10 cellular contexts compared by ENCODE assay signal in the genomic region with DNA sequence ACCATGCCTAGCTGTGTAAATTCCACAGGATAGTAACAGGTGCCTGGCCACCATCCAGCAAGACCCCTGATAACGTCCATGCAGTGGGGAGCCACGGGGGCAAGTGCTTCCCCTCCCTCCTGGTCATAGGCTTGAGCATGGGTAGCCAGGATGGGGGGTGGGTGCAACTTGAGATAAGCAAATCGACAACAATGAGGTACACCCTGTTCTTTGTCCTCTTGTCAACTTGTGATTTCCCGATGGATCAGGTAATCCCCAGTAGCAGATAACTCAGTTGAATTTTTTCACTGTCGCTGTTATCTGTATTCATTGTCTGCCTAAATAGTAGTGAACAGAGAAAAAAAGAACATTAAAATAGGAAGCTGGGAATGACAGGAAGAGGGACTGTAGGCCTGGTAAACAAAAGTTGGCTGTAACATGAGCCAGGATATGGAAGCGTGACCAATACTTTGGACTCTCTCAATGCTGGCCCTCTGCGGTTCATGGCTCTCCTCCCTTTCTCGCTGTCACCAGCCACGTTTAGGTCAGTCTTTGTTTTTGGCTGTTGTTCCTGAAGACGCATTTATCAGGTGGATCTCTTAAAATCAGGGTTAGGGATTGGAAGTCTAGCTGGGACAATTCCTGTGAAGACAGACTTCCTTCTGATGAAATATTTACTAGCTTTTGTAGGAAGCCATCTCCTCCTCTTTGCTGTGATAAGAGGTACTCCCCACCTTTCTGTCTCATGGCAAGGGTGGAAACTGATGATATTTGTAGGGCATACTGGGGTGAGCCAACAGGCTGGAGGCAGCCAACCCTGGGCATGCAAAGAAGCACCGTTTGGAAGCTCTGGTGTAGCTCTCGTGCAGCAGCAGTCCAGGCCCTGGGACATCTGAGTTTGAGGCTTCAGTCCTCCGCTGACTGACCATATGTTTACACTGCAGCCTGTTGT. TPM values are rescaled to one million over a fixed set of nuclear protein-coding genes. Genes with fewer than 3 reads are reported as not detected.
DNase-seq lines count a peak whose midpoint lies in the region; ATAC-seq and TF ChIP-seq lines count a peak whose summit lies in the region.
"Had no signal": no experiment of that assay in that cellular context is flagged by ENCODE, and none has a peak within 500 bp of the region (broad histone marks: within the 10 kb centered on the region; RNA-seq: fewer than 3 reads in every experiment).

No MANE protein-coding gene starts in this region.

- H3K36me3 ChIP-seq in liver (ENCODE audit: control insufficient read depth in 4 of 4, insufficient read depth in 3 of 4, low read depth in 1 of 4, low read length in 3 of 4) (no peaks in the 10 kb centered on the region), upper lobe of left lung (no peaks in the 10 kb centered on the region), WERI-Rb-1 (no peaks in the 10 kb centered on the region)

- no peaks in the 10 kb centered on the region for H3K27me3 ChIP-seq in liver (ENCODE audit: control insufficient read depth in 4 of 4, insufficient read depth in 4 of 4, low read length in 3 of 4)
- no peaks in the 10 kb centered on the region for H3K27me3 ChIP-seq in upper lobe of left lung
- H3K27me3 ChIP-seq in WERI-Rb-1 (ENCODE audit: insufficient read depth, low read depth, severe bottlenecking): no peaks in the 10 kb centered on the region

- WGBS in liver: 27% methylated on average over 13 of the region's 13 CpGs
- WGBS in upper lobe of left lung, 2 donors: 58 to 60% methylated on average over 13 of the region's 13 CpGs

- TF ChIP-seq RAD21 in liver (IDR thresholded peaks at IDR 0.05): peak in 1 of 2 donors; percentile 27

- no peaks in the 10 kb centered on the region for H3K27me3 Mint-ChIP-seq in chondrocyte (ENCODE audit: low read depth)

- DNase-seq in NCI-H510A treated with DMSO at 0.1 percent for 48 hours (lab: John Stamatoyannopoulos, UW) (peak; percentile 36), NCI-H510A (lab: John Stamatoyannopoulos, UW) (no peak), chondrocyte (ENCODE audit: low spot score) (no peak), upper lobe of left lung (no peak), GM10248 (ENCODE audit: extremely low spot score) (no peak), kidney glomerular epithelial cell (lab: John Stamatoyannopoulos, UW) (no peak), WERI-Rb-1 (no peak)
- DNase-seq: RPMI8226 had no signal

- peak overlapping the region; percentile 82 for H3K27ac Mint-ChIP-seq in chondrocyte (ENCODE audit: unreplicated experiment)

- H3K9ac ChIP-seq in liver (ENCODE audit: low read depth in 1 of 2, low read length in 2 of 2): peak overlapping the region in 1 of 2 donors; percentile 53

- no peak for TF ChIP-seq CTCF in chondrocyte (IDR thresholded peaks at IDR 0.05)
- no peak for TF ChIP-seq CTCF in liver (IDR thresholded peaks at IDR 0.05; ENCODE audit: low read depth, low read length, missing input control)
- TF ChIP-seq CTCF in upper lobe of left lung (IDR thresholded peaks at IDR 0.05): no peak
- TF ChIP-seq CTCF in GM10248 (IDR thresholded peaks at IDR 0.05; ENCODE audit: control extremely low read depth, extremely low read depth, low read depth, missing control alignments): no peak
- TF ChIP-seq CTCF in WERI-Rb-1 (IDR thresholded peaks at IDR 0.05; ENCODE audit: low read depth, low read length): no peak

- no peaks in the 10 kb centered on the region for H3K9me3 ChIP-seq in liver (ENCODE audit: control insufficient read depth in 4 of 4, low read length in 3 of 4)
- H3K9me3 ChIP-seq in upper lobe of left lung: no peaks in the 10 kb centered on the region
- no peaks in the 10 kb centered on the region for H3K9me3 ChIP-seq in WERI-Rb-1 (ENCODE audit: severe bottlenecking)
- H3K9me3 ChIP-seq: A549 had no signal

- H3K9me3 Mint-ChIP-seq in chondrocyte (ENCODE audit: low read depth): no peaks in the 10 kb centered on the region

- H3K4me3 Mint-ChIP-seq in chondrocyte (ENCODE audit: unreplicated experiment): no peak overlapping the region

- no peaks in the 10 kb centered on the region for H3K36me3 Mint-ChIP-seq in chondrocyte (ENCODE audit: low read depth)

- CTCF ChIA-PET in GM10248 (lab: Yijun Ruan, JAX): no interaction called here

- no peak for TF ChIP-seq POLR2A in upper lobe of left lung (IDR thresholded peaks at IDR 0.05)

- peak in 1 of 2 donors; percentile 63 for ATAC-seq in upper lobe of left lung (ENCODE audit: low FRiP score in 2 of 2)
- ATAC-seq: A549 had no signal

- no peak for TF ChIP-seq EP300 in upper lobe of left lung (IDR thresholded peaks at IDR 0.05)

- peaks cover 8 to 17% (median 11%) of the 10 kb centered on the region in 4 donors for H3K4me1 ChIP-seq in liver (ENCODE audit: control insufficient read depth in 4 of 4, insufficient read depth in 4 of 4, low read length in 3 of 4)
- peaks cover 20 to 47% (median 36%) of the 10 kb centered on the region in 4 donors for H3K4me1 ChIP-seq in upper lobe of left lung
- H3K4me1 ChIP-seq: A549 had no signal

- POLR2A ChIA-PET in GM10248 (lab: Yijun Ruan, JAX): no interaction called here

- H3K4me3 ChIP-seq in liver (ENCODE audit: low read depth in 1 of 3, low read length in 3 of 3) (no peak overlapping the region), upper lobe of left lung (no peak overlapping the region), WERI-Rb-1 (ENCODE audit: low read depth, low read length) (no peak overlapping the region)
- H3K4me3 ChIP-seq: A549 had no signal

- H3K27ac ChIP-seq in liver (ENCODE audit: low read depth in 1 of 2, low read length in 2 of 2): peak overlapping the region; percentile 71 to 93
- peak overlapping the region in 3 of 4 donors; percentile 42 to 62 (median 50) for H3K27ac ChIP-seq in upper lobe of left lung
- H3K27ac ChIP-seq in WERI-Rb-1: no peak overlapping the region
- H3K27ac ChIP-seq: A549 had no signal

- peaks cover 53% of the 10 kb centered on the region for H3K4me1 Mint-ChIP-seq in chondrocyte (ENCODE audit: low read depth)

TF ChIP-seq in liver, 16 proteins besides CTCF, POLR2A, EP300 and RAD21 (continues in another document):
- no peak for TF ChIP-seq NR2F2 (IDR thresholded peaks at IDR 0.05)
- TF ChIP-seq HNF4A (conservative IDR thresholded peaks at IDR 0.05): peak; percentile 81 to 93
- TF ChIP-seq YY1 (IDR thresholded peaks at IDR 0.05): peak; percentile 68
- TF ChIP-seq, protein P1, sequence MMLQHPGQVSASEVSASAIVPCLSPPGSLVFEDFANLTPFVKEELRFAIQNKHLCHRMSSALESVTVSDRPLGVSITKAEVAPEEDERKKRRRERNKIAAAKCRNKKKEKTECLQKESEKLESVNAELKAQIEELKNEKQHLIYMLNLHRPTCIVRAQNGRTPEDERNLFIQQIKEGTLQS (IDR thresholded peaks at IDR 0.05): no peak
- TF ChIP-seq GABPA (IDR thresholded peaks at IDR 0.05 in 1 of 2, conservative IDR thresholded peaks at IDR 0.05 in 1 of 2): peak in 1 of 2 donors; percentile 52
- TF ChIP-seq, protein P2, sequence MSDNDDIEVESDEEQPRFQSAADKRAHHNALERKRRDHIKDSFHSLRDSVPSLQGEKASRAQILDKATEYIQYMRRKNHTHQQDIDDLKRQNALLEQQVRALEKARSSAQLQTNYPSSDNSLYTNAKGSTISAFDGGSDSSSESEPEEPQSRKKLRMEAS (IDR thresholded peaks at IDR 0.05): peak; percentile 74
- TF ChIP-seq JUND (IDR thresholded peaks at IDR 0.05): no peak
- TF ChIP-seq, protein P3, sequence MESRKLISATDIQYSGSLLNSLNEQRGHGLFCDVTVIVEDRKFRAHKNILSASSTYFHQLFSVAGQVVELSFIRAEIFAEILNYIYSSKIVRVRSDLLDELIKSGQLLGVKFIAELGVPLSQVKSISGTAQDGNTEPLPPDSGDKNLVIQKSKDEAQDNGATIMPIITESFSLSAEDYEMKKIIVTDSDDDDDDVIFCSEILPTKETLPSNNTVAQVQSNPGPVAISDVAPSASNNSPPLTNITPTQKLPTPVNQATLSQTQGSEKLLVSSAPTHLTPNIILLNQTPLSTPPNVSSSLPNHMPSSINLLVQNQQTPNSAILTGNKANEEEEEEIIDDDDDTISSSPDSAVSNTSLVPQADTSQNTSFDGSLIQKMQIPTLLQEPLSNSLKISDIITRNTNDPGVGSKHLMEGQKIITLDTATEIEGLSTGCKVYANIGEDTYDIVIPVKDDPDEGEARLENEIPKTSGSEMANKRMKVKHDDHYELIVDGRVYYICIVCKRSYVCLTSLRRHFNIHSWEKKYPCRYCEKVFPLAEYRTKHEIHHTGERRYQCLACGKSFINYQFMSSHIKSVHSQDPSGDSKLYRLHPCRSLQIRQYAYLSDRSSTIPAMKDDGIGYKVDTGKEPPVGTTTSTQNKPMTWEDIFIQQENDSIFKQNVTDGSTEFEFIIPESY (IDR thresholded peaks at IDR 0.05): no peak
- peak; percentile 64 for TF ChIP-seq HNF4G (IDR thresholded peaks at IDR 0.05)
- no peak for TF ChIP-seq TAF1 (conservative IDR thresholded peaks at IDR 0.05)
- TF ChIP-seq SP1 (IDR thresholded peaks at IDR 0.05): peak; percentile 81
- TF ChIP-seq FOXA2 (IDR thresholded peaks at IDR 0.05): peak; percentile 75
- no peak for TF ChIP-seq FOXA1 (IDR thresholded peaks at IDR 0.05)
- TF ChIP-seq RXRA (IDR thresholded peaks at IDR 0.05): peak; percentile 49 to 78

RNA-seq across cellular contexts. Expression of a gene that starts 42.4 kb away (rescaled TPM):
- total RNA-seq in chondrocyte (18.9 to 35.0 TPM (median 34.1 TPM) in 3 replicates), liver (1 to 10 TPM; 1.6 to 3.6 TPM), upper lobe of left lung (10 to 100 TPM in 4 of 6 donors, 1 to 10 TPM in 2; 7.3 to 18.4 (median 11.2) TPM)
- 1 to 10 TPM; 6.0 TPM for polyA plus RNA-seq in liver
